In the genomic region with DNA sequence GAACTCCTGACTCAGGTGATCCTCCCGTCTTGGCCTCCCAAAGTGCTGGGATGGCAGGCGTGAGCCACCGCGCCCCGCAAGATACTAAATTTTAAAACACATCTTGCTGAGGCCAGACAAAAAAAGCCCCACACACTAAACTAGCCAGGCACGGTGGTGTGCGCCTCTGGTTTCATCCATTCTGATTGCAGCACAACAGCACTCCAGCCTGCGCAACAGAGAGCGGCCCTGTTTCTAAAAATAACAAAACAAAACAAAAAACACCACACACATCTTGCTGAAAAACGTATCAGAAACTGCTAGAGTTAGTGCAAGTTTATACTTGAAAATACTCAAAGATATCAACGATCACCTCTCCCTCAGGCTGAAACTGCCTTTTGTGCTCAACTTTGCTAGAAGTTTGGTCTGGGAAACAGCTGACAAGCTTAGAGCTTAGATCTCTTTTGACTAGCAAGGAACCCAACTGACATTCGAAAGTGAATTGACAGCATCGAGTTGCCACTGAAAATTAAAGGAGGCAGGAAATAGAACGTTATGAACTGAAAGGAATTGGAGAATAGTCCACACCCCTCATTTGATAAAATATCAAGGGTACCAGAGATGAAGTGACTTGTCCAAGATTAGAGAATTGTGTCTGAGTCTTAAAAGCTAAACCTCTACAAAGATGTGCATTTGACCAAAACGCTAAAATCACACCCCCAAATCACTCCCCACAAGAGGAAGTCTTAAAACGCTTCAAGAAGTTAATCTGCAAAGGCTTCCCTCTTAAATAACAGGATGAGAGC, we compare ENCODE assay signal across 8 cellular contexts. TPM values are rescaled to one million over a fixed set of nuclear protein-coding genes. Genes with fewer than 3 reads are reported as not detected.
DNase-seq lines count a peak whose midpoint lies in the region; ATAC-seq and TF ChIP-seq lines count a peak whose summit lies in the region.

No MANE protein-coding gene starts in this region.

- peaks cover 15% of the 10 kb centered on the region; the same call in 1 of the 2 replicates for H3K36me3 ChIP-seq in GM23338 (ENCODE audit: insufficient read depth)
- H3K36me3 ChIP-seq in SJSA1, result peaks cover 54% of the 10 kb centered on the region

- H3K9me2 ChIP-seq in GM23338 (ENCODE audit: insufficient read depth), result no peaks in the 10 kb centered on the region

- H4K20me1 ChIP-seq in GM23338 (replicated peaks; ENCODE audit: insufficient read depth), result peaks cover 24% of the 10 kb centered on the region

- H3K4me3 ChIP-seq in GM23338 (peak overlapping the region; percentile 85), SJSA1 (peak overlapping the region; percentile 70), fibroblast of villous mesenchyme (ENCODE audit: low read depth, low read length) (peak overlapping the region; percentile 91), skin epidermis (peak overlapping the region; percentile 68 to 95 (median 89))

- TF ChIP-seq CTCF in GM23338 (conservative IDR thresholded peaks at IDR 0.05; ENCODE audit: low read depth in 2 of 2) (no peak), fibroblast of villous mesenchyme (IDR thresholded peaks at IDR 0.05; ENCODE audit: insufficient read depth, low read depth, low read length) (no peak)

- no peaks in the 10 kb centered on the region for H3K9me3 ChIP-seq in SJSA1 (replicated peaks)

- H3F3A ChIP-seq in GM23338 (replicated peaks; ENCODE audit: low read depth), result peaks cover 11% of the 10 kb centered on the region

- peak overlapping the region; percentile 99; the same call in 1 of the 2 replicates for H3K27ac Mint-ChIP-seq in GM23338

- ATAC-seq in GM23338, result no peak
- no peak for ATAC-seq in GM21526 (IDR thresholded peaks at IDR 0.05; ENCODE audit: low FRiP score, unreplicated experiment)
- ATAC-seq in sciatic nerve, result no peak

- peaks cover 53% of the 10 kb centered on the region for H3K79me2 ChIP-seq in GM23338 (replicated peaks; ENCODE audit: insufficient read depth)

- peak overlapping the region; percentile 99 for H3K4me3 Mint-ChIP-seq in GM23338

- intact Hi-C loops in sciatic nerve (cut with DNase I), result loop anchor here (10.0 kb wide), 2 partner anchors 52 to 242 kb away; no protein-coding TSS in a partner anchor

- H3K9me3 Mint-ChIP-seq in GM23338, result no peaks in the 10 kb centered on the region; the same call in 1 of the 3 replicates

- peak overlapping the region; percentile 14; the same call in 1 of the 2 replicates for H2AFZ ChIP-seq in GM23338

- H3K27ac ChIP-seq in GM23338 (ENCODE audit: low read depth) (peak overlapping the region; percentile 86; the same call in 1 of the 2 replicates), SJSA1 (peak overlapping the region; percentile 90), skin epidermis (peak overlapping the region in 18 of 21 experiments; percentile 78 to 94 (median 92))

- peaks cover 40% of the 10 kb centered on the region for H3K36me3 Mint-ChIP-seq in GM23338 (ENCODE audit: low read depth)

- DNase-seq in GM23338 (ENCODE audit: low spot score) (no peak), SJSA1 (ENCODE audit: low read depth in 1 of 2, low spot score in 2 of 2) (peak in 1 of 2 experiments; percentile 20), fibroblast of villous mesenchyme (ENCODE audit: low read depth) (no peak), NCI-H510A (lab: John Stamatoyannopoulos, UW) (no peak), sciatic nerve (ENCODE audit: low spot score) (no peak)
- DNase-seq in activated CD4-positive, CD25-positive, alpha-beta regulatory T cell (lab: John Stamatoyannopoulos, UW), result no peak

- H3K27me3 ChIP-seq in GM23338 (ENCODE audit: insufficient read depth), result no peaks in the 10 kb centered on the region
- no peaks in the 10 kb centered on the region for H3K27me3 ChIP-seq in SJSA1 (replicated peaks)

- H3K4me1 Mint-ChIP-seq in GM23338, result peaks cover 25% of the 10 kb centered on the region

- peak overlapping the region; percentile 94 for H3K4me2 ChIP-seq in GM23338

- H3K4me1 ChIP-seq in GM23338 (ENCODE audit: insufficient read depth) (peaks cover 19% of the 10 kb centered on the region), SJSA1 (replicated peaks) (peaks cover 28% of the 10 kb centered on the region)

- H3K27me3 Mint-ChIP-seq in GM23338 (ENCODE audit: insufficient read depth, low read depth, poor library complexity), result peaks cover 14% of the 10 kb centered on the region

TF ChIP-seq in GM23338, 12 proteins besides CTCF, POLR2A, EP300 and RAD21 (continues in another document):
- no peak for TF ChIP-seq JUNB (IDR thresholded peaks at IDR 0.05; ENCODE audit: unreplicated experiment)
- no peak for TF ChIP-seq EZH2phosphoT487 (IDR thresholded peaks at IDR 0.05; ENCODE audit: unreplicated experiment)
- no peak for TF ChIP-seq NANOG (IDR thresholded peaks at IDR 0.05; ENCODE audit: borderline replicate concordance)
- TF ChIP-seq CREB1 (CRISPR knock-in tag; IDR thresholded peaks at IDR 0.05; ENCODE audit: low read depth), result no peak
- TF ChIP-seq, protein P1, sequence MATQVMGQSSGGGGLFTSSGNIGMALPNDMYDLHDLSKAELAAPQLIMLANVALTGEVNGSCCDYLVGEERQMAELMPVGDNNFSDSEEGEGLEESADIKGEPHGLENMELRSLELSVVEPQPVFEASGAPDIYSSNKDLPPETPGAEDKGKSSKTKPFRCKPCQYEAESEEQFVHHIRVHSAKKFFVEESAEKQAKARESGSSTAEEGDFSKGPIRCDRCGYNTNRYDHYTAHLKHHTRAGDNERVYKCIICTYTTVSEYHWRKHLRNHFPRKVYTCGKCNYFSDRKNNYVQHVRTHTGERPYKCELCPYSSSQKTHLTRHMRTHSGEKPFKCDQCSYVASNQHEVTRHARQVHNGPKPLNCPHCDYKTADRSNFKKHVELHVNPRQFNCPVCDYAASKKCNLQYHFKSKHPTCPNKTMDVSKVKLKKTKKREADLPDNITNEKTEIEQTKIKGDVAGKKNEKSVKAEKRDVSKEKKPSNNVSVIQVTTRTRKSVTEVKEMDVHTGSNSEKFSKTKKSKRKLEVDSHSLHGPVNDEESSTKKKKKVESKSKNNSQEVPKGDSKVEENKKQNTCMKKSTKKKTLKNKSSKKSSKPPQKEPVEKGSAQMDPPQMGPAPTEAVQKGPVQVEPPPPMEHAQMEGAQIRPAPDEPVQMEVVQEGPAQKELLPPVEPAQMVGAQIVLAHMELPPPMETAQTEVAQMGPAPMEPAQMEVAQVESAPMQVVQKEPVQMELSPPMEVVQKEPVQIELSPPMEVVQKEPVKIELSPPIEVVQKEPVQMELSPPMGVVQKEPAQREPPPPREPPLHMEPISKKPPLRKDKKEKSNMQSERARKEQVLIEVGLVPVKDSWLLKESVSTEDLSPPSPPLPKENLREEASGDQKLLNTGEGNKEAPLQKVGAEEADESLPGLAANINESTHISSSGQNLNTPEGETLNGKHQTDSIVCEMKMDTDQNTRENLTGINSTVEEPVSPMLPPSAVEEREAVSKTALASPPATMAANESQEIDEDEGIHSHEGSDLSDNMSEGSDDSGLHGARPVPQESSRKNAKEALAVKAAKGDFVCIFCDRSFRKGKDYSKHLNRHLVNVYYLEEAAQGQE (IDR thresholded peaks at IDR 0.05; ENCODE audit: unreplicated experiment), result no peak
- no peak for TF ChIP-seq ZNF114 (CRISPR knock-in tag; IDR thresholded peaks at IDR 0.05)
- TF ChIP-seq POLR2AphosphoS5 (IDR thresholded peaks at IDR 0.05; ENCODE audit: low read depth), result no peak
- TF ChIP-seq STAT1 (IDR thresholded peaks at IDR 0.05; ENCODE audit: unreplicated experiment), result no peak
- no peak for TF ChIP-seq ZNF331 (CRISPR knock-in tag; IDR thresholded peaks at IDR 0.05; ENCODE audit: low read depth)
- TF ChIP-seq, protein P2, sequence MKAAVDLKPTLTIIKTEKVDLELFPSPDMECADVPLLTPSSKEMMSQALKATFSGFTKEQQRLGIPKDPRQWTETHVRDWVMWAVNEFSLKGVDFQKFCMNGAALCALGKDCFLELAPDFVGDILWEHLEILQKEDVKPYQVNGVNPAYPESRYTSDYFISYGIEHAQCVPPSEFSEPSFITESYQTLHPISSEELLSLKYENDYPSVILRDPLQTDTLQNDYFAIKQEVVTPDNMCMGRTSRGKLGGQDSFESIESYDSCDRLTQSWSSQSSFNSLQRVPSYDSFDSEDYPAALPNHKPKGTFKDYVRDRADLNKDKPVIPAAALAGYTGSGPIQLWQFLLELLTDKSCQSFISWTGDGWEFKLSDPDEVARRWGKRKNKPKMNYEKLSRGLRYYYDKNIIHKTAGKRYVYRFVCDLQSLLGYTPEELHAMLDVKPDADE (IDR thresholded peaks at IDR 0.05), result no peak
- no peak for TF ChIP-seq EZH2 (IDR thresholded peaks at IDR 0.05; ENCODE audit: low read depth, unreplicated experiment)

RNA-seq across cellular contexts. Expression of a gene that starts 0.9 kb away (rescaled TPM):
- total RNA-seq in GM23338 (2014; rRNA removed; shearing (Covaris generic)), result 38.1 and 46.9 TPM in 2 replicates
- 23.9 and 28.8 TPM in 2 replicates for polyA plus RNA-seq in GM23338 (2016; fragmentation: Nextera tagmentation; extraction: Ambion mirVana)
- 78.0 and 94.7 TPM in 2 replicates for total RNA-seq in SJSA1 (2014; rRNA removed; shearing (Covaris generic))
- total RNA-seq in fibroblast of villous mesenchyme (57.0 and 64.8 TPM in 2 replicates), sciatic nerve (51.0 TPM)

RNA-seq across cellular contexts. Expression of a gene that starts 1.2 kb away (rescaled TPM):
- total RNA-seq in GM23338 (2014; rRNA removed; shearing (Covaris generic)), result 289 and 316 TPM in 2 replicates
- polyA plus RNA-seq in GM23338 (2016; fragmentation: Nextera tagmentation; extraction: Ambion mirVana), result 202 and 203 TPM in 2 replicates
- total RNA-seq in SJSA1 (2014; rRNA removed; shearing (Covaris generic)), result 126 and 170 TPM in 2 replicates
- total RNA-seq in fibroblast of villous mesenchyme, result 111 and 154 TPM in 2 replicates
- 207 TPM for total RNA-seq in sciatic nerve
